In the genomic region with DNA sequence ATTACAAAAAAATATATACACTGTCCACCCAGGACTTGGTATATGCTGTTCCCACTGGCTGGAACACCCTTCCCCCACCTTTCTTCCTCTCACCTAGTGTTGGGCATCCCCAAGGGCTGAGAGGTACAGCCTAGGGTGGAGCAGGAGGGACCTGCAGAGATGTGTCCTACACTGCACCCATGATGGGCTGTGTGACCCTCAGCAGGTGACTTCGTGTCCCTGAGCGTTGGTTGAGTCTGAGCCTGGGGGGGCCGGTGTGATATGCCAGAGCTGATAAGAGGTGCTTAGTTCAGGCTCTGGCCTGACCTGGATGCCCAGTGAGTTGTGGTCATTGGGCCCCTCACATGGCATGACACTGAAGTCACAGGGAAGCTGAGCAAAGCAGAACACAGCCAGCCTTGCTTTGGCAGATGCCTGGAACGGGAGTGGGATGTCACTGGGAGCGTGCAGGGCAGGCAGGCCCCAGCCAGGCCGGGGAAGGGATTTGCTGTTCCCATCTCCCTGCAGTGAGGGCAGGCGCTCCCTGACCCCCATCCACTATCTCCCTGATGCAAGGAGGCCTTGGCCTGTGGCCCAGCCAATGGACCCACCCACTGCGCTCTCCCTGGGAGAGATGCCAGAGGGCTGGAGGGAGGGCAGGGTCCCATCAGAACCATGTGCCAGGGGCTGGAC, we compare ENCODE assay signal across 11 cellular contexts.
DNase-seq lines count a peak whose midpoint lies in the region; ATAC-seq and TF ChIP-seq lines count a peak whose summit lies in the region.
"Had no signal": no experiment of that assay in that cellular context is flagged by ENCODE, and none has a peak within 500 bp of the region (broad histone marks: within the 10 kb centered on the region; RNA-seq: fewer than 3 reads in every experiment).

No MANE protein-coding gene starts in this region.

- H2AFZ ChIP-seq in neuronal stem cell (ENCODE audit: low read length): no peak overlapping the region

- ATAC-seq in heart left ventricle (peak; percentile 92 to 98 (median 95)), HG03342 (IDR thresholded peaks at IDR 0.05; ENCODE audit: unreplicated experiment) (no peak), HG03108 (IDR thresholded peaks at IDR 0.05; ENCODE audit: unreplicated experiment) (no peak)

- peak; percentile 7 for DNase-seq in A172 (ENCODE audit: low spot score)
- DNase-seq in astrocyte of the hippocampus (ENCODE audit: low read depth, low spot score): peak; percentile 47
- peak; percentile 83 to 93 (median 87) for DNase-seq in heart left ventricle
- no peak for DNase-seq in neuronal stem cell (ENCODE audit: low spot score)
- DNase-seq in cerebellum (ENCODE audit: low spot score): no peak
- DNase-seq in CD8-positive, alpha-beta memory T cell: no peak
- DNase-seq: ACHN; stimulated activated CD4-positive, alpha-beta T cell treated with anti-CD3 and anti-CD28 coated beads, Interleukin-4, amount 100 ng/mL, for 4 hours; T-helper 9 cell had no signal

- H3K4me1 Mint-ChIP-seq in CD8-positive, alpha-beta memory T cell: no peaks in the 10 kb centered on the region

- H3K36me3 Mint-ChIP-seq in CD8-positive, alpha-beta memory T cell: no peaks in the 10 kb centered on the region

- intact Hi-C loops in heart left ventricle (cut with DNase I): loop anchor here in 1 of 10 donors (10.0 kb wide), 1 partner anchor 132 kb away; no protein-coding TSS in a partner anchor

- peak overlapping the region; percentile 54 for H2BK5ac ChIP-seq in neuronal stem cell (ENCODE audit: low read length)

- H3K14ac ChIP-seq in neuronal stem cell (ENCODE audit: low read length): no peak overlapping the region

- peaks cover 0 to 7% (median 2%) of the 10 kb centered on the region in 12 donors for H3K9me3 ChIP-seq in heart left ventricle
- peaks cover 4 to 5% of the 10 kb centered on the region in 2 donors for H3K9me3 ChIP-seq in neuronal stem cell (replicated peaks in 1 of 2; ENCODE audit: control insufficient read depth in 2 of 2, insufficient read depth in 1 of 2, low read depth in 1 of 2, low read length in 2 of 2)
- no peaks in the 10 kb centered on the region for H3K9me3 ChIP-seq in CD8-positive, alpha-beta memory T cell (ENCODE audit: low read length)

- peak overlapping the region; percentile 69 for H2BK12ac ChIP-seq in neuronal stem cell (ENCODE audit: low read length)

- peak overlapping the region; percentile 86 for H4K91ac ChIP-seq in neuronal stem cell (ENCODE audit: low read depth, low read length, poor library complexity)

- peaks cover 0 to 3% of the 10 kb centered on the region in 2 donors for H3K27me3 Mint-ChIP-seq in CD8-positive, alpha-beta memory T cell

- no peak for TF ChIP-seq POLR2A in heart left ventricle (IDR thresholded peaks at IDR 0.05)

- H3K27me3 ChIP-seq in heart left ventricle: no peaks in the 10 kb centered on the region
- H3K27me3 ChIP-seq in neuronal stem cell (ENCODE audit: control insufficient read depth in 3 of 3, insufficient read depth in 3 of 3, low read depth in 1 of 3, low read length in 3 of 3): no peaks in the 10 kb centered on the region
- H3K27me3 ChIP-seq in CD8-positive, alpha-beta memory T cell (ENCODE audit: insufficient read depth, low read length, poor library complexity, severe bottlenecking): no peaks in the 10 kb centered on the region

- no peak overlapping the region for H3K4ac ChIP-seq in neuronal stem cell (ENCODE audit: low read length)

- H3K4me3 ChIP-seq in heart left ventricle: no peak overlapping the region
- H3K4me3 ChIP-seq in neuronal stem cell (ENCODE audit: low read length in 2 of 2): no peak overlapping the region
- no peak overlapping the region for H3K4me3 ChIP-seq in CD8-positive, alpha-beta memory T cell (ENCODE audit: low read length)

- peaks cover 4 to 10% (median 5%) of the 10 kb centered on the region in 5 donors for H3K9me3 Mint-ChIP-seq in CD8-positive, alpha-beta memory T cell

- H2AK5ac ChIP-seq in neuronal stem cell (ENCODE audit: low read depth, low read length): peak overlapping the region; percentile 8

- H3K23ac ChIP-seq in neuronal stem cell (ENCODE audit: low read depth, low read length, poor library complexity): no peak overlapping the region

- H2BK120ac ChIP-seq in neuronal stem cell (ENCODE audit: low read depth, low read length): peak overlapping the region; percentile 82

- peaks cover 0 to 23% (median 11%) of the 10 kb centered on the region in 12 donors for H3K4me1 ChIP-seq in heart left ventricle
- H3K4me1 ChIP-seq in neuronal stem cell (ENCODE audit: control insufficient read depth in 2 of 2, insufficient read depth in 1 of 2, low read depth in 1 of 2, low read length in 2 of 2): peaks cover 8 to 11% of the 10 kb centered on the region in 2 donors
- no peaks in the 10 kb centered on the region for H3K4me1 ChIP-seq in CD8-positive, alpha-beta memory T cell (ENCODE audit: insufficient read depth, low read length)

- CTCF ChIA-PET in CD8-positive, alpha-beta memory T cell (lab: Charles Lee): no interaction called here

- H3K79me1 ChIP-seq in neuronal stem cell (ENCODE audit: low read depth, low read length): no peaks in the 10 kb centered on the region

- no peak overlapping the region for H3K4me2 ChIP-seq in neuronal stem cell (ENCODE audit: insufficient read depth, low read length, poor library complexity, severe bottlenecking)

- no peak overlapping the region for H3K27ac Mint-ChIP-seq in CD8-positive, alpha-beta memory T cell

- H3K27ac ChIP-seq in heart left ventricle (peak overlapping the region; percentile 46 to 91 (median 76)), neuronal stem cell (replicated peaks; ENCODE audit: low read length) (no peak overlapping the region)
- no peak overlapping the region for H3K27ac ChIP-seq in CD8-positive, alpha-beta memory T cell (ENCODE audit: low read depth, low read length)

- no peak overlapping the region for H3K4me3 Mint-ChIP-seq in CD8-positive, alpha-beta memory T cell

- no peaks in the 10 kb centered on the region for H3K36me3 ChIP-seq in heart left ventricle
- H3K36me3 ChIP-seq in neuronal stem cell (replicated peaks in 1 of 2; ENCODE audit: control insufficient read depth in 2 of 2, insufficient read depth in 2 of 2, low read length in 2 of 2): no peaks in the 10 kb centered on the region
- no peaks in the 10 kb centered on the region for H3K36me3 ChIP-seq in CD8-positive, alpha-beta memory T cell (ENCODE audit: insufficient read depth, low read length)

- no peak for TF ChIP-seq CTCF in heart left ventricle (IDR thresholded peaks at IDR 0.05)

- H3K18ac ChIP-seq in neuronal stem cell (ENCODE audit: low read length): peak overlapping the region; percentile 90

- no peak overlapping the region for H4K8ac ChIP-seq in neuronal stem cell (ENCODE audit: low read depth, low read length)

- peak overlapping the region; percentile 17 for H2BK15ac ChIP-seq in neuronal stem cell (ENCODE audit: low read length)

- POLR2A ChIA-PET in CD8-positive, alpha-beta memory T cell (lab: Charles Lee): no interaction called here

- WGBS in heart left ventricle, 4 donors: 11 to 37% (median 28%) methylated on average over 7 to 8 of the region's 8 CpGs
- no CpG with 5 or more reads among the region's 8 CpGs for WGBS in neuronal stem cell (ENCODE audit: extremely low coverage in 2 of 2, insufficient read length in 2 of 2, insufficient replicate concordance in 1 of 2), 2 donors

- peak overlapping the region; percentile 18 for H3K9ac ChIP-seq in neuronal stem cell (ENCODE audit: low read depth, low read length, poor library complexity)

Comparison
In these comparisons a context has a peak if more than half of its experiments do, and no peak if none do; other contexts are left out.
1. DNase-seq: peak in A172 (single experiment), astrocyte of the hippocampus (single experiment) and heart left ventricle (5 of 5); none in neuronal stem cell (single experiment), cerebellum (single experiment) and CD8-positive, alpha-beta memory T cell (0 of 5).
2. ATAC-seq: peak in heart left ventricle (4 of 4); none in HG03342 (single experiment) and HG03108 (single experiment).
3. H3K27ac ChIP-seq: peak in heart left ventricle (12 of 12); none in neuronal stem cell (single experiment) and CD8-positive, alpha-beta memory T cell (single experiment).